ENCODE assay signal across 19 cellular contexts in genomic region chr1:8690253-8690525, GRCh38.
A peak's percentile ranks its signal among the peaks of the same experiment; 100 is the strongest.
DNase-seq lines count a peak whose midpoint lies in the region; ATAC-seq and TF ChIP-seq lines count a peak whose summit lies in the region.
"Had no signal": no experiment of that assay in that cellular context is flagged by ENCODE, and none has a peak within 500 bp of the region (broad histone marks: within the 10 kb centered on the region; RNA-seq: fewer than 3 reads in every experiment).

No MANE protein-coding gene starts in this region.

- no peak overlapping the region for H3T11ph ChIP-seq in H9 (ENCODE audit: low read length)

- H3K4ac ChIP-seq in H9 (ENCODE audit: low read depth, low read length), result no peak overlapping the region

- ATAC-seq in activated B cell treated with CpG ODN at 0.5 μM for 24 hours (ENCODE audit: low read depth), result no peak
- ATAC-seq: HCT116 had no signal

- no peaks in the 10 kb centered on the region for H4K20me1 ChIP-seq in H9 (ENCODE audit: control insufficient read depth, insufficient read depth, insufficient read length)

- TF ChIP-seq CTCF in H9 (conservative IDR thresholded peaks at IDR 0.05) (no peak), activated B cell treated with CpG ODN at 0.5 μM for 24 hours (IDR thresholded peaks at IDR 0.05) (no peak), uterus (IDR thresholded peaks at IDR 0.05) (no peak)

- no peaks in the 10 kb centered on the region for H3K23me2 ChIP-seq in H9 (ENCODE audit: insufficient read length, low read depth, low read length, poor library complexity, severe bottlenecking)

- POLR2A ChIA-PET in activated B cell treated with CpG ODN at 0.5 μM for 24 hours (lab: Charles Lee) (interaction anchor here (0.8 to 1.1 kb wide), 2 partner anchors 8 to 13 kb away, joined by 3 to 4 read pairs; no protein-coding TSS in a partner anchor), HEK293T (lab: Yijun Ruan, JAX) (interaction anchor here (0.8 to 1.4 kb wide), 2 partner anchors 11 to 16 kb away, joined by 3 read pairs; no protein-coding TSS in a partner anchor)

- no peak overlapping the region for H3K56ac ChIP-seq in H9 (ENCODE audit: insufficient read length, low read depth, low read length)

- no CpG with 5 or more reads among the region's 4 CpGs for WGBS in H9 (ENCODE audit: extremely low coverage, insufficient read length, low lambda C conversion rate)

- H2BK5ac ChIP-seq in H9 (ENCODE audit: insufficient read length, low read length), result no peak overlapping the region

- H3K36me3 ChIP-seq in muscle layer of colon (ENCODE audit: insufficient read depth, low read length) (no peaks in the 10 kb centered on the region), uterus (no peaks in the 10 kb centered on the region)
- H3K36me3 ChIP-seq: SJSA1 had no signal

- H2BK120ac ChIP-seq in H9 (ENCODE audit: low read depth, low read length, poor library complexity, severe bottlenecking), result no peak overlapping the region

- H3K23ac ChIP-seq in H9 (ENCODE audit: insufficient read length, low read depth, low read length), result no peak overlapping the region

- H3K4me1 Mint-ChIP-seq in H9 (peaks cover 57 to 62% of the 10 kb centered on the region in 2 experiments), activated B cell treated with CpG ODN at 0.5 μM for 24 hours (peaks cover 79% of the 10 kb centered on the region)

- no peak overlapping the region for H2BK12ac ChIP-seq in H9 (ENCODE audit: insufficient read length, low read depth, low read length)

- CTCF ChIA-PET in activated B cell treated with CpG ODN at 0.5 μM for 24 hours (lab: Charles Lee), result interaction anchor here (0.6 to 2.2 kb wide), 5 partner anchors 13 to 349 kb away, joined by 3 to 7 read pairs (median 3); no protein-coding TSS in a partner anchor
- CTCF ChIA-PET in HEK293T (lab: Yijun Ruan, JAX), result interaction anchor here (0.9 to 1.0 kb wide), 2 partner anchors 38 to 86 kb away, joined by 3 read pairs; no protein-coding TSS in a partner anchor

- H3K4me3 ChIP-seq in muscle layer of colon (ENCODE audit: low read depth in 1 of 2, low read length in 2 of 2) (no peak overlapping the region), uterus (no peak overlapping the region)
- H3K4me3 ChIP-seq: GM23248, SJSA1 had no signal

- peak overlapping the region; percentile 36 to 83 (median 80); a peak in 5 of 7 replicates for H3K27ac Mint-ChIP-seq in H9
- peak overlapping the region; percentile 56 for H3K27ac Mint-ChIP-seq in activated B cell treated with CpG ODN at 0.5 μM for 24 hours
- H3K27ac Mint-ChIP-seq: CD4-positive, CD25-positive, alpha-beta regulatory T cell had no signal

- H3K79me1 ChIP-seq in H9 (ENCODE audit: insufficient read depth, low read depth, low read length, poor library complexity, severe bottlenecking), result peaks cover 10% of the 10 kb centered on the region

- intact Hi-C loops in activated B cell treated with CpG ODN at 0.5 μM for 24 hours (cut with micrococcal nuclease) (no loop called here), uterus (cut with DNase I; ENCODE audit: low total_unique reads) (no loop called here)

- peaks cover 0 to 7% (median 0%) of the 10 kb centered on the region in 3 experiments; a peak in 2 of 7 replicates for H3K36me3 Mint-ChIP-seq in H9 (ENCODE audit: insufficient read depth in 1 of 3, low read depth in 3 of 3)
- no peaks in the 10 kb centered on the region for H3K36me3 Mint-ChIP-seq in activated B cell treated with CpG ODN at 0.5 μM for 24 hours (ENCODE audit: low read depth)

- no peak for TF ChIP-seq POLR2A in uterus (IDR thresholded peaks at IDR 0.05)

- H3K9me3 Mint-ChIP-seq in H9, result no peaks in the 10 kb centered on the region
- no peaks in the 10 kb centered on the region for H3K9me3 Mint-ChIP-seq in activated B cell treated with CpG ODN at 0.5 μM for 24 hours

- H4K5ac ChIP-seq in H9 (ENCODE audit: insufficient read length, low read depth, low read length), result no peak overlapping the region

- H3K27ac ChIP-seq in H9 (ENCODE audit: insufficient read length, low read depth, low read length) (no peak overlapping the region), muscle layer of colon (ENCODE audit: low read depth, low read length) (peak overlapping the region; percentile 4), uterus (peak overlapping the region; percentile 60 to 64)
- H3K27ac ChIP-seq: GM23248, SJSA1 had no signal

- H2AK5ac ChIP-seq in H9 (ENCODE audit: insufficient read length, low read length), result no peak overlapping the region

- no peak for DNase-seq in H9
- DNase-seq in activated B cell treated with CpG ODN at 0.5 μM for 24 hours, result no peak
- no peak for DNase-seq in uterus
- DNase-seq in stimulated activated CD4-positive, alpha-beta T cell treated with anti-CD3 and anti-CD28 coated beads, Interleukin-15, amount 100 ng/mL, for 24 hours, result no peak
- no peak for DNase-seq in HEK293T (ENCODE audit: extremely low spot score)
- DNase-seq in AML-193 (lab: John Stamatoyannopoulos, UW), result no peak
- DNase-seq: CD4-positive, CD25-positive, alpha-beta regulatory T cell; COR-L47; DMS153; GDM1; GM23248; KBM-7; MV-4-11; NCI-H1417 treated with DMSO at 0.1 percent for 48 hours; NCI-H187 treated with DMSO at 0.1 percent for 48 hours; NCI-H226 had no signal

- H3K4me2 ChIP-seq in H9 (ENCODE audit: insufficient read depth, insufficient read length, low read length), result no peak overlapping the region

- no peak overlapping the region for H3K14ac ChIP-seq in H9 (ENCODE audit: insufficient read depth, low read length)

- H3K79me2 ChIP-seq in H9 (ENCODE audit: insufficient read depth, low read length), result peaks cover 59% of the 10 kb centered on the region

- no peak overlapping the region for H2BK20ac ChIP-seq in H9 (ENCODE audit: low read depth, low read length, poor library complexity, severe bottlenecking)

- H3K27me3 ChIP-seq in H9 (ENCODE audit: insufficient read depth, low read length) (no peaks in the 10 kb centered on the region), muscle layer of colon (ENCODE audit: control insufficient read depth in 1 of 2, insufficient read depth in 2 of 2, low read length in 2 of 2) (no peaks in the 10 kb centered on the region), uterus (no peaks in the 10 kb centered on the region)
- H3K27me3 ChIP-seq: SJSA1 had no signal

- no peak overlapping the region for H4K8ac ChIP-seq in H9 (replicated peaks; ENCODE audit: insufficient read length, low read depth, low read length)

- H3K9me3 ChIP-seq in H9 (ENCODE audit: control insufficient read depth, low read depth, low read length) (no peaks in the 10 kb centered on the region), muscle layer of colon (ENCODE audit: low read length) (no peaks in the 10 kb centered on the region), uterus (no peaks in the 10 kb centered on the region)
- H3K9me3 ChIP-seq: SJSA1 had no signal

- no peak overlapping the region for H2AFZ ChIP-seq in H9 (ENCODE audit: low read length)
- H2AFZ ChIP-seq: GM23248 had no signal

- peaks cover 4% of the 10 kb centered on the region; the same call in 1 of the 2 replicates for H3K4me1 ChIP-seq in H9 (ENCODE audit: insufficient read depth, low read length)
- peaks cover 31% of the 10 kb centered on the region for H3K4me1 ChIP-seq in muscle layer of colon (ENCODE audit: insufficient read depth, low read length)
- H3K4me1 ChIP-seq in uterus, result peaks cover 0 to 6% of the 10 kb centered on the region in 2 donors

- no peaks in the 10 kb centered on the region for H3K27me3 Mint-ChIP-seq in H9 (ENCODE audit: low read depth)
- H3K27me3 Mint-ChIP-seq in activated B cell treated with CpG ODN at 0.5 μM for 24 hours, result no peaks in the 10 kb centered on the region
- H3K27me3 Mint-ChIP-seq: CD4-positive, CD25-positive, alpha-beta regulatory T cell had no signal

- H3K4me3 Mint-ChIP-seq in H9 (no peak overlapping the region), activated B cell treated with CpG ODN at 0.5 μM for 24 hours (no peak overlapping the region)
- H3K4me3 Mint-ChIP-seq: CD4-positive, CD25-positive, alpha-beta regulatory T cell had no signal

- H2BK15ac ChIP-seq in H9 (ENCODE audit: low read depth, low read length), result no peak overlapping the region

- H3K9ac ChIP-seq in H9 (ENCODE audit: extremely low read depth, insufficient read length, low read length) (no peak overlapping the region), muscle layer of colon (ENCODE audit: low read length) (no peak overlapping the region)
- H3K9ac ChIP-seq: GM23248 had no signal

- no peak overlapping the region for H3K18ac ChIP-seq in H9 (ENCODE audit: insufficient read length, low read depth, low read length)

- H4K91ac ChIP-seq in H9 (ENCODE audit: insufficient read length, low read depth, low read length), result no peak overlapping the region

TF ChIP-seq in HEK293T, 16 proteins besides CTCF, POLR2A, EP300 and RAD21:
- TF ChIP-seq LEF1 (IDR thresholded peaks at IDR 0.05; ENCODE audit: borderline replicate concordance) (no peak), FOXK2 (IDR thresholded peaks at IDR 0.05) (no peak), ARNT (IDR thresholded peaks at IDR 0.05) (no peak), NFRKB (IDR thresholded peaks at IDR 0.05) (no peak), SUZ12 (IDR thresholded peaks at IDR 0.05) (no peak), HDGF (IDR thresholded peaks at IDR 0.05; ENCODE audit: borderline replicate concordance) (no peak)
